In the genomic region with DNA sequence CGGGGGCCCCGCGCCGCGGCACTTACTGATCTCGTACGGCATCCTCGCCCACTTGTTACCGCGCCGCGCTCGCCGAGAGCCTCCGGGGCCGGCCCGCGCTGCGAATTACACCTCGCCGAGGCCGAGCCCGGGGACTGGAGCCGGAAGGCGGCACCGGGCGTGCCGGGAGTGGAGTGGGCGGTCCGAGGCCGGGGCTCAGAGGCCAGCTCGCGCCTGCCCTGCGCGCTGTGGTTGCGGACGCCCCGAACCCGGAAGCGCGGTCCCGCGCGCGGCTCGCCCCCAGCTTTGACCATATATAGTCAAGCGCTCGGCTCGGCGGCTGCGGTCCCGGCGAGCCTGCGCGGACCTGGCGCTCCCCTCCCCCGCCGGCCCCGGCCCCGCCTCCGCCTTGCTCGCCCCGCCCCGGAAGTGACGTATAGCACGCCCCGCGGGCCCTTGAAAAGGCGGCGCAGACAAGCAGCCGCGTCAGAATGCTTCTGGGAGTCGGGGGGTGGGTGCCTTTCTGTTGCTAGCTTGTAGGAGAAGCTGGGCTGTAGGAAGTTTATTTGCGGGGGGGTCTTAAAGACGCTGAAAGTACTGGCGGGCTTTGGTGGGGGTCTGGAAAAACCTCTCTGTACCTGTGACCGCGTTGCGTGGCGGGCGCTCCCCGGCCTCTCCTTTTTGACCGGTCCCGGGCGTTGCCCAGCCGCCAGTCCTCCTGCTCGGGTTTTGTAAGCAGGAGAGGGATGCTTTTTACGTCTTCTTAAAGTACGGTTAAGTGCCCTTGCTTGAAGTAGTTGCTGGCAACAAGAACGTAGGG, we compare ENCODE assay signal across 1 cellular context.
A peak's percentile ranks its signal among the peaks of the same experiment; 100 is the strongest.
TF ChIP-seq lines count a peak whose summit lies in the region.

Gene WDR1 (minus strand): TSS at position 175 of the 799 bp plus-strand sequence. CDS start 133 bp downstream, at position 42.

TF ChIP-seq in K562, 482 proteins besides CTCF, POLR2A, EP300 and RAD21 (continued from another document and continues in another):
- TF ChIP-seq PRMT5 (CRISPR knock-in tag; IDR thresholded peaks at IDR 0.05) (no peak), HMG20A (CRISPR knock-in tag; conservative IDR thresholded peaks at IDR 0.05) (no peak), ZNF274 (IDR thresholded peaks at IDR 0.05; ENCODE audit: borderline replicate concordance, low read depth, low read length) (no peak), ZNF717 (CRISPR knock-in tag; IDR thresholded peaks at IDR 0.05) (peak; percentile 87), DDX20 (tag; IDR thresholded peaks at IDR 0.05; ENCODE audit: low read depth) (no peak), HDAC3 (IDR thresholded peaks at IDR 0.05; ENCODE audit: borderline replicate concordance, partially characterized antibody) (no peak), TOE1 (IDR thresholded peaks at IDR 0.05; ENCODE audit: borderline replicate concordance) (0 out of 2 replicates have a peak, but pooled peaks have one; percentile 39), TOE1 (CRISPR knock-in tag; IDR thresholded peaks at IDR 0.05; ENCODE audit: borderline replicate concordance, low read depth) (no peak), SMARCA5 (IDR thresholded peaks at IDR 0.05) (no peak), FOXK1 (CRISPR knock-in tag; IDR thresholded peaks at IDR 0.05; ENCODE audit: borderline replicate concordance) (no peak), ASH1L (IDR thresholded peaks at IDR 0.05; ENCODE audit: borderline replicate concordance, low read depth, partially characterized antibody) (no peak), ID3 (CRISPR knock-in tag; IDR thresholded peaks at IDR 0.05) (no peak), ID3 (tag; IDR thresholded peaks at IDR 0.05) (peak; percentile 79), MBD2 (IDR thresholded peaks at IDR 0.05; ENCODE audit: borderline replicate concordance, low read depth) (peak; percentile 88), ZNF561 (CRISPR knock-in tag; conservative IDR thresholded peaks at IDR 0.05) (peak; percentile 55; the same call in 1 of the 2 replicates), TAF15 (IDR thresholded peaks at IDR 0.05; ENCODE audit: low read depth, low read length) (no peak), CTBP1 (IDR thresholded peaks at IDR 0.05; ENCODE audit: borderline replicate concordance) (peak; percentile 62; the same call in 1 of the 2 replicates), ZNF444 (CRISPR knock-in tag; IDR thresholded peaks at IDR 0.05) (no peak), TRIM25 (IDR thresholded peaks at IDR 0.05; ENCODE audit: borderline replicate concordance) (no peak), SMARCC2 (IDR thresholded peaks at IDR 0.05; ENCODE audit: low read depth) (no peak), NCOA1 (IDR thresholded peaks at IDR 0.05; ENCODE audit: low read depth) (peak; percentile 50; the same call in 1 of the 2 replicates), ESRRB (CRISPR knock-in tag; IDR thresholded peaks at IDR 0.05; ENCODE audit: borderline replicate concordance) (0 out of 2 replicates have a peak, but pooled peaks have one; percentile 17), ZFP30 (CRISPR knock-in tag; IDR thresholded peaks at IDR 0.05; ENCODE audit: borderline replicate concordance) (no peak), SAP30 (IDR thresholded peaks at IDR 0.05; ENCODE audit: borderline replicate concordance, insufficient read depth, low read depth, low read length, poor library complexity, severe bottlenecking) (peak; percentile 37), ZBTB9 (CRISPR knock-in tag; IDR thresholded peaks at IDR 0.05) (0 out of 2 replicates have a peak, but pooled peaks have one; percentile 28), NCOA6 (IDR thresholded peaks at IDR 0.05) (no peak), ZNF57 (CRISPR knock-in tag; IDR thresholded peaks at IDR 0.05) (no peak), ZNF586 (CRISPR knock-in tag; conservative IDR thresholded peaks at IDR 0.05) (0 out of 2 replicates have a peak, but pooled peaks have one; percentile 63), RBM25 (IDR thresholded peaks at IDR 0.05; ENCODE audit: low read depth, low read length, severe bottlenecking) (no peak), FIP1L1 (IDR thresholded peaks at IDR 0.05; ENCODE audit: low read depth, low read length, poor library complexity, severe bottlenecking) (no peak)
- TF ChIP-seq, protein P1, sequence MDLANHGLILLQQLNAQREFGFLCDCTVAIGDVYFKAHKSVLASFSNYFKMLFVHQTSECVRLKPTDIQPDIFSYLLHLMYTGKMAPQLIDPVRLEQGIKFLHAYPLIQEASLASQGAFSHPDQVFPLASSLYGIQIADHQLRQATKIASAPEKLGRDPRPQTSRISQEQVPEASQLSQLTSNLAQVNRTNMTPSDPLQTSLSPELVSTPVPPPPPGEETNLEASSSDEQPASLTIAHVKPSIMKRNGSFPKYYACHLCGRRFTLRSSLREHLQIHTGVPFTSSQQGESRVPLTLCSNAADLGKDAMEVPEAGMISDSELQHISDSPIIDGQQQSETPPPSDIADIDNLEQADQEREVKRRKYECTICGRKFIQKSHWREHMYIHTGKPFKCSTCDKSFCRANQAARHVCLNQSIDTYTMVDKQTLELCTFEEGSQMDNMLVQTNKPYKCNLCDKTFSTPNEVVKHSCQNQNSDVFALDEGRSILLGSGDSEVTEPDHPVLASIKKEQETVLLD (IDR thresholded peaks at IDR 0.05): no peak
- TF ChIP-seq, protein P2, sequence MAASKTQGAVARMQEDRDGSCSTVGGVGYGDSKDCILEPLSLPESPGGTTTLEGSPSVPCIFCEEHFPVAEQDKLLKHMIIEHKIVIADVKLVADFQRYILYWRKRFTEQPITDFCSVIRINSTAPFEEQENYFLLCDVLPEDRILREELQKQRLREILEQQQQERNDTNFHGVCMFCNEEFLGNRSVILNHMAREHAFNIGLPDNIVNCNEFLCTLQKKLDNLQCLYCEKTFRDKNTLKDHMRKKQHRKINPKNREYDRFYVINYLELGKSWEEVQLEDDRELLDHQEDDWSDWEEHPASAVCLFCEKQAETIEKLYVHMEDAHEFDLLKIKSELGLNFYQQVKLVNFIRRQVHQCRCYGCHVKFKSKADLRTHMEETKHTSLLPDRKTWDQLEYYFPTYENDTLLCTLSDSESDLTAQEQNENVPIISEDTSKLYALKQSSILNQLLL (CRISPR knock-in tag; IDR thresholded peaks at IDR 0.05; ENCODE audit: borderline replicate concordance): no peak
- TF ChIP-seq, protein P3, sequence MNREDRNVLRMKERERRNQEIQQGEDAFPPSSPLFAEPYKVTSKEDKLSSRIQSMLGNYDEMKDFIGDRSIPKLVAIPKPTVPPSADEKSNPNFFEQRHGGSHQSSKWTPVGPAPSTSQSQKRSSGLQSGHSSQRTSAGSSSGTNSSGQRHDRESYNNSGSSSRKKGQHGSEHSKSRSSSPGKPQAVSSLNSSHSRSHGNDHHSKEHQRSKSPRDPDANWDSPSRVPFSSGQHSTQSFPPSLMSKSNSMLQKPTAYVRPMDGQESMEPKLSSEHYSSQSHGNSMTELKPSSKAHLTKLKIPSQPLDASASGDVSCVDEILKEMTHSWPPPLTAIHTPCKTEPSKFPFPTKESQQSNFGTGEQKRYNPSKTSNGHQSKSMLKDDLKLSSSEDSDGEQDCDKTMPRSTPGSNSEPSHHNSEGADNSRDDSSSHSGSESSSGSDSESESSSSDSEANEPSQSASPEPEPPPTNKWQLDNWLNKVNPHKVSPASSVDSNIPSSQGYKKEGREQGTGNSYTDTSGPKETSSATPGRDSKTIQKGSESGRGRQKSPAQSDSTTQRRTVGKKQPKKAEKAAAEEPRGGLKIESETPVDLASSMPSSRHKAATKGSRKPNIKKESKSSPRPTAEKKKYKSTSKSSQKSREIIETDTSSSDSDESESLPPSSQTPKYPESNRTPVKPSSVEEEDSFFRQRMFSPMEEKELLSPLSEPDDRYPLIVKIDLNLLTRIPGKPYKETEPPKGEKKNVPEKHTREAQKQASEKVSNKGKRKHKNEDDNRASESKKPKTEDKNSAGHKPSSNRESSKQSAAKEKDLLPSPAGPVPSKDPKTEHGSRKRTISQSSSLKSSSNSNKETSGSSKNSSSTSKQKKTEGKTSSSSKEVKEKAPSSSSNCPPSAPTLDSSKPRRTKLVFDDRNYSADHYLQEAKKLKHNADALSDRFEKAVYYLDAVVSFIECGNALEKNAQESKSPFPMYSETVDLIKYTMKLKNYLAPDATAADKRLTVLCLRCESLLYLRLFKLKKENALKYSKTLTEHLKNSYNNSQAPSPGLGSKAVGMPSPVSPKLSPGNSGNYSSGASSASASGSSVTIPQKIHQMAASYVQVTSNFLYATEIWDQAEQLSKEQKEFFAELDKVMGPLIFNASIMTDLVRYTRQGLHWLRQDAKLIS (CRISPR knock-in tag; IDR thresholded peaks at IDR 0.05): peak; percentile 99
- TF ChIP-seq, protein P4, sequence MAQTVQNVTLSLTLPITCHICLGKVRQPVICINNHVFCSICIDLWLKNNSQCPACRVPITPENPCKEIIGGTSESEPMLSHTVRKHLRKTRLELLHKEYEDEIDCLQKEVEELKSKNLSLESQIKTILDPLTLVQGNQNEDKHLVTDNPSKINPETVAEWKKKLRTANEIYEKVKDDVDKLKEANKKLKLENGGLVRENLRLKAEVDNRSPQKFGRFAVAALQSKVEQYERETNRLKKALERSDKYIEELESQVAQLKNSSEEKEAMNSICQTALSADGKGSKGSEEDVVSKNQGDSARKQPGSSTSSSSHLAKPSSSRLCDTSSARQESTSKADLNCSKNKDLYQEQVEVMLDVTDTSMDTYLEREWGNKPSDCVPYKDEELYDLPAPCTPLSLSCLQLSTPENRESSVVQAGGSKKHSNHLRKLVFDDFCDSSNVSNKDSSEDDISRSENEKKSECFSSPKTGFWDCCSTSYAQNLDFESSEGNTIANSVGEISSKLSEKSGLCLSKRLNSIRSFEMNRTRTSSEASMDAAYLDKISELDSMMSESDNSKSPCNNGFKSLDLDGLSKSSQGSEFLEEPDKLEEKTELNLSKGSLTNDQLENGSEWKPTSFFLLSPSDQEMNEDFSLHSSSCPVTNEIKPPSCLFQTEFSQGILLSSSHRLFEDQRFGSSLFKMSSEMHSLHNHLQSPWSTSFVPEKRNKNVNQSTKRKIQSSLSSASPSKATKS (CRISPR knock-in tag; IDR thresholded peaks at IDR 0.05): no peak
- TF ChIP-seq, protein P5, sequence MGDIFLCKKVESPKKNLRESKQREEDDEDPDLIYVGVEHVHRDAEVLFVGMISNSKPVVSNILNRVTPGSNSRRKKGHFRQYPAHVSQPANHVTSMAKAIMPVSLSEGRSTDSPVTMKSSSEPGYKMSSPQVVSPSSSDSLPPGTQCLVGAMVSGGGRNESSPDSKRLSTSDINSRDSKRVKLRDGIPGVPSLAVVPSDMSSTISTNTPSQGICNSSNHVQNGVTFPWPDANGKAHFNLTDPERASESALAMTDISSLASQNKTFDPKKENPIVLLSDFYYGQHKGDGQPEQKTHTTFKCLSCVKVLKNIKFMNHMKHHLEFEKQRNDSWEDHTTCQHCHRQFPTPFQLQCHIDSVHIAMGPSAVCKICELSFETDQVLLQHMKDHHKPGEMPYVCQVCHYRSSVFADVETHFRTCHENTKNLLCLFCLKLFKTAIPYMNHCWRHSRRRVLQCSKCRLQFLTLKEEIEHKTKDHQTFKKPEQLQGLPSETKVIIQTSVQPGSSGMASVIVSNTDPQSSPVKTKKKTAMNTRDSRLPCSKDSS (IDR thresholded peaks at IDR 0.05; ENCODE audit: low read depth, partially characterized antibody): no peak
- TF ChIP-seq, protein P6, sequence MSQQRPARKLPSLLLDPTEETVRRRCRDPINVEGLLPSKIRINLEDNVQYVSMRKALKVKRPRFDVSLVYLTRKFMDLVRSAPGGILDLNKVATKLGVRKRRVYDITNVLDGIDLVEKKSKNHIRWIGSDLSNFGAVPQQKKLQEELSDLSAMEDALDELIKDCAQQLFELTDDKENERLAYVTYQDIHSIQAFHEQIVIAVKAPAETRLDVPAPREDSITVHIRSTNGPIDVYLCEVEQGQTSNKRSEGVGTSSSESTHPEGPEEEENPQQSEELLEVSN (IDR thresholded peaks at IDR 0.05; ENCODE audit: borderline replicate concordance in 1 of 2, extremely low read depth in 1 of 2, insufficient read depth in 1 of 2, insufficient read length in 1 of 2, low read depth in 1 of 2, low read length in 1 of 2, poor library complexity in 1 of 2, severe bottlenecking in 1 of 2): peak in 1 of 2 experiments; percentile 64
- TF ChIP-seq, protein P7, sequence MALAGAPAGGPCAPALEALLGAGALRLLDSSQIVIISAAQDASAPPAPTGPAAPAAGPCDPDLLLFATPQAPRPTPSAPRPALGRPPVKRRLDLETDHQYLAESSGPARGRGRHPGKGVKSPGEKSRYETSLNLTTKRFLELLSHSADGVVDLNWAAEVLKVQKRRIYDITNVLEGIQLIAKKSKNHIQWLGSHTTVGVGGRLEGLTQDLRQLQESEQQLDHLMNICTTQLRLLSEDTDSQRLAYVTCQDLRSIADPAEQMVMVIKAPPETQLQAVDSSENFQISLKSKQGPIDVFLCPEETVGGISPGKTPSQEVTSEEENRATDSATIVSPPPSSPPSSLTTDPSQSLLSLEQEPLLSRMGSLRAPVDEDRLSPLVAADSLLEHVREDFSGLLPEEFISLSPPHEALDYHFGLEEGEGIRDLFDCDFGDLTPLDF (CRISPR knock-in tag; IDR thresholded peaks at IDR 0.05): no peak
